Comparison of ENCODE assay signal across 14 cellular contexts in genomic region chr4:3245676-3246075, GRCh38. TPM values are rescaled to one million over a fixed set of nuclear protein-coding genes. Genes with fewer than 3 reads are reported as not detected.
DNase-seq lines count a peak whose midpoint lies in the region; ATAC-seq and TF ChIP-seq lines count a peak whose summit lies in the region.
"Had no signal": no experiment of that assay in that cellular context is flagged by ENCODE, and none has a peak within 500 bp of the region (broad histone marks: within the 10 kb centered on the region; RNA-seq: fewer than 3 reads in every experiment).

No MANE protein-coding gene starts in this region.

- H2AFZ ChIP-seq in IMR-90 (replicated peaks; ENCODE audit: low read length, poor library complexity) (no peak overlapping the region), neuronal stem cell (ENCODE audit: low read length) (no peak overlapping the region)
- H2AFZ ChIP-seq: GM23248 had no signal

- H3K36me3 Mint-ChIP-seq in stimulated activated naive B cell treated with anti-CD40 and anti-IgM and Interleukin-4, amounts not matched to agents 10 μg/mL and 1 μg/mL and 100 μg/mL, for 72 hours: peaks cover 16 to 49% of the 10 kb centered on the region in 2 donors
- peaks cover 3% of the 10 kb centered on the region for H3K36me3 Mint-ChIP-seq in mesothelial cell of epicardium
- H3K36me3 Mint-ChIP-seq: IgD-negative memory B cell had no signal

- no peak overlapping the region for H3K4me3 Mint-ChIP-seq in stimulated activated naive B cell treated with anti-CD40 and anti-IgM and Interleukin-4, amounts not matched to agents 10 μg/mL and 1 μg/mL and 100 μg/mL, for 72 hours
- H3K4me3 Mint-ChIP-seq in mesothelial cell of epicardium: no peak overlapping the region
- H3K4me3 Mint-ChIP-seq: B cell; CD4-positive, alpha-beta T cell had no signal

- H3K27ac Mint-ChIP-seq in stimulated activated naive B cell treated with anti-CD40 and anti-IgM and Interleukin-4, amounts not matched to agents 10 μg/mL and 1 μg/mL and 100 μg/mL, for 72 hours: no peak overlapping the region
- H3K27ac Mint-ChIP-seq in mesothelial cell of epicardium: no peak overlapping the region
- H3K27ac Mint-ChIP-seq: B cell; CD4-positive, alpha-beta T cell had no signal

- H3K4me1 ChIP-seq in BLaER1 treated with 17β-estradiol and CSF1 and Interleukin-3, amounts not matched to agents 10 nM and 100 nM: peaks cover 32 to 80% (median 63%) of the 10 kb centered on the region in 10 experiments
- peaks cover 11% of the 10 kb centered on the region for H3K4me1 ChIP-seq in IMR-90 (ENCODE audit: control insufficient read depth, insufficient read depth, low read length)
- peaks cover 0 to 12% of the 10 kb centered on the region in 2 donors for H3K4me1 ChIP-seq in neuronal stem cell (ENCODE audit: control insufficient read depth in 2 of 2, insufficient read depth in 1 of 2, low read depth in 1 of 2, low read length in 2 of 2)
- H3K4me1 ChIP-seq in upper lobe of right lung: no peaks in the 10 kb centered on the region
- H3K4me1 ChIP-seq: Caco-2, HAP-1 had no signal

- peak overlapping the region; percentile 42 for H2AK9ac ChIP-seq in IMR-90 (replicated peaks; ENCODE audit: low read depth, low read length, poor library complexity)

- H3K4ac ChIP-seq in IMR-90 (ENCODE audit: low read depth, low read length) (no peak overlapping the region), neuronal stem cell (ENCODE audit: low read length) (no peak overlapping the region)

- TF ChIP-seq RAD21 in IMR-90 (IDR thresholded peaks at IDR 0.05; ENCODE audit: low read length): no peak

- H3K27me3 Mint-ChIP-seq in stimulated activated naive B cell treated with anti-CD40 and anti-IgM and Interleukin-4, amounts not matched to agents 10 μg/mL and 1 μg/mL and 100 μg/mL, for 72 hours: no peaks in the 10 kb centered on the region
- H3K27me3 Mint-ChIP-seq in mesothelial cell of epicardium (ENCODE audit: low read depth): no peaks in the 10 kb centered on the region
- H3K27me3 Mint-ChIP-seq: B cell; CD4-positive, alpha-beta T cell; IgD-negative memory B cell had no signal

- H3K9me1 ChIP-seq in IMR-90 (ENCODE audit: insufficient read depth, low read length): peaks cover 9% of the 10 kb centered on the region; the same call in 1 of the 2 replicates

- no peak overlapping the region for H3K18ac ChIP-seq in IMR-90 (ENCODE audit: low read depth, low read length)
- H3K18ac ChIP-seq in neuronal stem cell (ENCODE audit: low read length): no peak overlapping the region

- DNase-seq in IMR-90 (no peak), neuronal stem cell (ENCODE audit: low spot score) (no peak), mesothelial cell of epicardium (ENCODE audit: low spot score in 2 of 2, unreplicated experiment in 2 of 2) (no peak), upper lobe of right lung (no peak), NCI-H524 treated with DMSO at 0.1 percent for 48 hours (lab: John Stamatoyannopoulos, UW) (no peak)
- DNase-seq in stimulated activated naive B cell treated with anti-CD40 and anti-IgM and Interleukin-4, amounts not matched to agents 10 μg/mL and 1 μg/mL and 100 μg/mL, for 72 hours: no peak
- DNase-seq: Caco-2; CD4-positive, alpha-beta T cell; GM23248 had no signal

- no peaks in the 10 kb centered on the region for H3K9me3 Mint-ChIP-seq in stimulated activated naive B cell treated with anti-CD40 and anti-IgM and Interleukin-4, amounts not matched to agents 10 μg/mL and 1 μg/mL and 100 μg/mL, for 72 hours
- no peaks in the 10 kb centered on the region for H3K9me3 Mint-ChIP-seq in mesothelial cell of epicardium
- H3K9me3 Mint-ChIP-seq: CD4-positive, alpha-beta T cell; IgD-negative memory B cell had no signal

- H4K20me1 ChIP-seq in BLaER1 treated with 17β-estradiol and CSF1 and Interleukin-3, amounts not matched to agents 10 nM and 100 nM: peaks cover 0 to 93% (median 32%) of the 10 kb centered on the region in 11 experiments; a peak in 19 of 22 replicates
- H4K20me1 ChIP-seq in IMR-90 (ENCODE audit: insufficient read depth, low read length): peaks cover 18% of the 10 kb centered on the region

- H3K56ac ChIP-seq in IMR-90 (ENCODE audit: extremely low read depth, insufficient read depth, low read length): no peak overlapping the region

- BruUV-seq in IMR-90 (replicated peaks; lab: Mats Ljungman, UMichigan): no TSS peak

- TF ChIP-seq CTCF in IMR-90 (conservative IDR thresholded peaks at IDR 0.05; ENCODE audit: low read depth, low read length) (no peak), mesothelial cell of epicardium (IDR thresholded peaks at IDR 0.05; ENCODE audit: unreplicated experiment) (no peak), upper lobe of right lung (IDR thresholded peaks at IDR 0.05) (no peak)

- 80% methylated on average over 1 of the region's 6 CpGs; no CpG with 5 or more reads in 1 of the 2 experiments for WGBS in IMR-90 (ENCODE audit: extremely low coverage in 2 of 2, insufficient read length in 1 of 2), 2 experiments
- WGBS in neuronal stem cell (ENCODE audit: extremely low coverage in 2 of 2, insufficient read length in 2 of 2, insufficient replicate concordance in 1 of 2), 2 donors: no CpG with 5 or more reads among the region's 6 CpGs

- intact Hi-C loops in IMR-90 (cut with micrococcal nuclease) (no loop called here), upper lobe of right lung (cut with DNase I) (no loop called here)

- peaks cover 0 to 23% (median 10%) of the 10 kb centered on the region in 11 experiments; a peak in 16 of 22 replicates for H3K36me3 ChIP-seq in BLaER1 treated with 17β-estradiol and CSF1 and Interleukin-3, amounts not matched to agents 10 nM and 100 nM
- H3K36me3 ChIP-seq in IMR-90 (ENCODE audit: control insufficient read depth, insufficient read depth, low read length) (peaks cover 12% of the 10 kb centered on the region; the same call in 1 of the 2 replicates), neuronal stem cell (replicated peaks in 1 of 2; ENCODE audit: control insufficient read depth in 2 of 2, insufficient read depth in 2 of 2, low read length in 2 of 2) (peaks cover 10 to 35% of the 10 kb centered on the region in 2 donors), upper lobe of right lung (peaks cover 20% of the 10 kb centered on the region)
- H3K36me3 ChIP-seq: HAP-1 had no signal

- peak overlapping the region in 10 of 11 experiments; percentile 21 to 89 (median 80); a peak in 18 of 22 replicates for H3K4me2 ChIP-seq in BLaER1 treated with 17β-estradiol and CSF1 and Interleukin-3, amounts not matched to agents 10 nM and 100 nM
- no peak overlapping the region for H3K4me2 ChIP-seq in IMR-90 (ENCODE audit: low read depth, low read length)
- H3K4me2 ChIP-seq in neuronal stem cell (ENCODE audit: insufficient read depth, low read length, poor library complexity, severe bottlenecking): no peak overlapping the region

- H3K79me1 ChIP-seq in IMR-90 (ENCODE audit: low read depth in 1 of 2, low read length in 2 of 2) (peaks cover 0 to 8% of the 10 kb centered on the region in 2 experiments; a peak in 1 of 4 replicates), neuronal stem cell (ENCODE audit: low read depth, low read length) (peaks cover 4% of the 10 kb centered on the region)

- no peak overlapping the region for H3K4me3 ChIP-seq in BLaER1 treated with 17β-estradiol and CSF1 and Interleukin-3, amounts not matched to agents 10 nM and 100 nM
- H3K4me3 ChIP-seq in IMR-90 (ENCODE audit: insufficient read depth, low read depth, low read length) (no peak overlapping the region), neuronal stem cell (ENCODE audit: low read length in 2 of 2) (no peak overlapping the region), upper lobe of right lung (no peak overlapping the region)
- H3K4me3 ChIP-seq: GM23248, HAP-1 had no signal

- dilution Hi-C loops in IMR-90 (cut with HindIII; ENCODE audit: low sequenced_read_pairs, unreplicated experiment): no loop called here

- peak overlapping the region in 2 of 11 experiments; percentile 17; a peak in 2 of 22 replicates for H3K27ac ChIP-seq in BLaER1 treated with 17β-estradiol and CSF1 and Interleukin-3, amounts not matched to agents 10 nM and 100 nM
- H3K27ac ChIP-seq in IMR-90 (ENCODE audit: insufficient read depth, low read length) (no peak overlapping the region), neuronal stem cell (replicated peaks; ENCODE audit: low read length) (no peak overlapping the region), upper lobe of right lung (no peak overlapping the region)
- H3K27ac ChIP-seq: C4-2B, GM23248 had no signal

- no peaks in the 10 kb centered on the region for H3K9me3 ChIP-seq in BLaER1 treated with 17β-estradiol and CSF1 and Interleukin-3, amounts not matched to agents 10 nM and 100 nM (replicated peaks in 1 of 11)
- no peaks in the 10 kb centered on the region for H3K9me3 ChIP-seq in IMR-90 (ENCODE audit: control insufficient read depth, insufficient read depth, low read length)
- H3K9me3 ChIP-seq in neuronal stem cell (replicated peaks in 1 of 2; ENCODE audit: control insufficient read depth in 2 of 2, insufficient read depth in 1 of 2, low read depth in 1 of 2, low read length in 2 of 2): no peaks in the 10 kb centered on the region
- no peaks in the 10 kb centered on the region for H3K9me3 ChIP-seq in upper lobe of right lung
- H3K9me3 ChIP-seq: Caco-2, HAP-1 had no signal

- H3K9ac ChIP-seq in BLaER1 treated with 17β-estradiol and CSF1 and Interleukin-3, amounts not matched to agents 10 nM and 100 nM: peak overlapping the region in 2 of 11 experiments; percentile 11 to 15; a peak in 2 of 22 replicates
- no peak overlapping the region for H3K9ac ChIP-seq in IMR-90 (ENCODE audit: low read depth, low read length)
- H3K9ac ChIP-seq in neuronal stem cell (ENCODE audit: low read depth, low read length, poor library complexity): no peak overlapping the region
- H3K9ac ChIP-seq: GM23248 had no signal

- H2AK5ac ChIP-seq in IMR-90 (ENCODE audit: low read depth, low read length): no peak overlapping the region
- peak overlapping the region; percentile 70 for H2AK5ac ChIP-seq in neuronal stem cell (ENCODE audit: low read depth, low read length)

- CTCF ChIA-PET in IMR-90 (lab: Yijun Ruan, JAX): no interaction called here

- no peak overlapping the region for H2BK12ac ChIP-seq in neuronal stem cell (ENCODE audit: low read length)

- H4K8ac ChIP-seq in IMR-90 (ENCODE audit: low read depth in 2 of 2, low read length in 2 of 2) (no peak overlapping the region), neuronal stem cell (ENCODE audit: low read depth, low read length) (no peak overlapping the region)

- no peak overlapping the region for H3K14ac ChIP-seq in IMR-90 (replicated peaks; ENCODE audit: low read depth, low read length)
- H3K14ac ChIP-seq in neuronal stem cell (ENCODE audit: low read length): no peak overlapping the region

- H2BK15ac ChIP-seq in IMR-90 (ENCODE audit: low read depth, low read length): no peak overlapping the region
- H2BK15ac ChIP-seq in neuronal stem cell (ENCODE audit: low read length): no peak overlapping the region

- no peaks in the 10 kb centered on the region for H3K27me3 ChIP-seq in BLaER1 treated with 17β-estradiol and CSF1 and Interleukin-3, amounts not matched to agents 10 nM and 100 nM
- H3K27me3 ChIP-seq in IMR-90 (ENCODE audit: control insufficient read depth, insufficient read depth, low read length) (no peaks in the 10 kb centered on the region), neuronal stem cell (ENCODE audit: control insufficient read depth in 3 of 3, insufficient read depth in 3 of 3, low read depth in 1 of 3, low read length in 3 of 3) (no peaks in the 10 kb centered on the region), upper lobe of right lung (no peaks in the 10 kb centered on the region)

- no peak overlapping the region for H4K91ac ChIP-seq in IMR-90 (ENCODE audit: insufficient read depth, low read depth, low read length)
- H4K91ac ChIP-seq in neuronal stem cell (ENCODE audit: low read depth, low read length, poor library complexity): no peak overlapping the region

- no peak overlapping the region for H2BK20ac ChIP-seq in IMR-90 (ENCODE audit: low read depth, low read length)

- POLR2A ChIA-PET in IMR-90 (lab: Charles Lee; ENCODE audit: unreplicated experiment): no interaction called here

- H3K23ac ChIP-seq in IMR-90 (ENCODE audit: low read depth, low read length) (no peak overlapping the region), neuronal stem cell (ENCODE audit: low read depth, low read length, poor library complexity) (no peak overlapping the region)

- peaks cover 4 to 13% of the 10 kb centered on the region in 2 donors for H3K4me1 Mint-ChIP-seq in stimulated activated naive B cell treated with anti-CD40 and anti-IgM and Interleukin-4, amounts not matched to agents 10 μg/mL and 1 μg/mL and 100 μg/mL, for 72 hours
- peaks cover 10% of the 10 kb centered on the region for H3K4me1 Mint-ChIP-seq in mesothelial cell of epicardium

- H4K5ac ChIP-seq in IMR-90 (ENCODE audit: low read depth, low read length): no peak overlapping the region

- no peak for TF ChIP-seq POLR2A in IMR-90 (IDR thresholded peaks at IDR 0.05; ENCODE audit: low read depth, low read length)

- ATAC-seq in IMR-90 (ENCODE audit: low read depth): no peak
- peak; percentile 8 to 15 for ATAC-seq in stimulated activated naive B cell treated with anti-CD40 and anti-IgM and Interleukin-4, amounts not matched to agents 10 μg/mL and 1 μg/mL and 100 μg/mL, for 72 hours (replicated peaks)
- no peak for ATAC-seq in upper lobe of right lung

- H2BK5ac ChIP-seq in IMR-90 (ENCODE audit: low read depth, low read length, poor library complexity, severe bottlenecking): no peak overlapping the region
- peak overlapping the region; percentile 48 for H2BK5ac ChIP-seq in neuronal stem cell (ENCODE audit: low read length)

- H2BK120ac ChIP-seq in IMR-90 (ENCODE audit: low read depth, low read length) (no peak overlapping the region), neuronal stem cell (ENCODE audit: low read depth, low read length) (no peak overlapping the region)

- in situ Hi-C loops in IMR-90 (cut with MboI; ENCODE audit: low sequenced_read_pairs): no loop called here

RNA-seq across cellular contexts. Expression of gene MSANTD1, which starts 3.3 kb away (rescaled TPM):
- under 0.01 and 0.28 TPM in 2 replicates for total RNA-seq in IMR-90 (2012; rRNA removed)
- polyA plus RNA-seq in IMR-90 (2012; rRNA removed): 0.07 and 0.09 TPM in 2 replicates
- polyA plus RNA-seq in IMR-90 (2012; cell fraction: cytosol; rRNA removed): 0.07 TPM in 1 of 2 replicates, not detected in the other
- polyA plus RNA-seq in IMR-90 (2012; cell fraction: nucleus; rRNA removed; ENCODE audit: low replicate concordance): 1.2 and 2.0 TPM in 2 replicates
- 0.13 TPM for polyA plus RNA-seq in neuronal stem cell (2013, experiment 1 of 2)
- polyA plus RNA-seq in neuronal stem cell (2013, experiment 2 of 2): 0.12 TPM
- total RNA-seq in mesothelial cell of epicardium: 2.5 to 3.1 TPM (median 2.6 TPM) in 3 replicates
- 1.0 TPM for total RNA-seq in upper lobe of right lung
- total RNA-seq: GM23248 had no signal
- polyA plus RNA-seq: GM23248, IgD-negative memory B cell had no signal

RNA-seq across cellular contexts. Expression of gene RGS12, which starts 47.1 kb away (rescaled TPM):
- total RNA-seq in IMR-90 (2012; rRNA removed): 11.8 and 13.1 TPM in 2 replicates
- 12.0 and 15.7 TPM in 2 replicates for polyA plus RNA-seq in IMR-90 (2012; rRNA removed)
- 9.1 and 13.7 TPM in 2 replicates for polyA plus RNA-seq in IMR-90 (2012; cell fraction: cytosol; rRNA removed)
- polyA plus RNA-seq in IMR-90 (2012; cell fraction: nucleus; rRNA removed; ENCODE audit: low replicate concordance): 27.6 and 42.6 TPM in 2 replicates
- 26.5 TPM for polyA plus RNA-seq in neuronal stem cell (2013, experiment 1 of 2)
- 27.6 TPM for polyA plus RNA-seq in neuronal stem cell (2013, experiment 2 of 2)
- 75.9 to 81.9 TPM (median 78.9 TPM) in 3 replicates for total RNA-seq in mesothelial cell of epicardium
- 58.2 TPM for total RNA-seq in upper lobe of right lung

Comparison
In these comparisons a context has a peak if more than half of its experiments do, and no peak if none do; other contexts are left out.
1. H3K4me2 ChIP-seq: peak in BLaER1 treated with 17β-estradiol and CSF1 and Interleukin-3, amounts not matched to agents 10 nM and 100 nM (10 of 11); none in IMR-90 (single experiment) and neuronal stem cell (single experiment).
2. ATAC-seq: peak in stimulated activated naive B cell treated with anti-CD40 and anti-IgM and Interleukin-4, amounts not matched to agents 10 μg/mL and 1 μg/mL and 100 μg/mL, for 72 hours (2 of 2); none in IMR-90 (single experiment) and upper lobe of right lung (single experiment).